19 cellular contexts compared by ENCODE assay signal in genomic region chr6:154538664-154539235, GRCh38.
"Had no signal": no experiment of that assay in that cellular context is flagged by ENCODE, and none has a peak within 500 bp of the region (broad histone marks: within the 10 kb centered on the region; RNA-seq: fewer than 3 reads in every experiment).

No MANE protein-coding gene starts in this region.

- H3K4me3 ChIP-seq: left lung, mucosa of descending colon, tibial nerve had no signal

- H3K27ac Mint-ChIP-seq: activated B cell treated with CpG ODN at 0.5 μM for 24 hours; activated CD4-positive, alpha-beta memory T cell treated with anti-CD3 and anti-CD28 coated beads for 36 hours; activated naive CD8-positive, alpha-beta T cell treated with anti-CD3 and anti-CD28 coated beads for 36 hours; activated T-helper 17 cell treated with anti-CD3 and anti-CD28 coated beads, Interleukin-2, amount 50 U/mL, for 72 hours; naive thymus-derived CD4-positive, alpha-beta T cell; stimulated activated naive CD8-positive, alpha-beta T cell treated with anti-CD3 and anti-CD28 coated beads, Interleukin-15, Interleukin-2, amounts not matched to agents 100 ng/mL and 50 ng/mL, for 24 hours; T-cell had no signal

- H3K27me3 ChIP-seq: dorsolateral prefrontal cortex, left lung, neutrophil, tibial nerve had no signal

- H3K27ac ChIP-seq: left lung, neutrophil had no signal

- H3K4me1 Mint-ChIP-seq: activated B cell treated with CpG ODN at 0.5 μM for 24 hours; activated naive CD8-positive, alpha-beta T cell treated with anti-CD3 and anti-CD28 coated beads for 36 hours; activated T-helper 17 cell treated with anti-CD3 and anti-CD28 coated beads, Interleukin-2, amount 50 U/mL, for 72 hours; naive thymus-derived CD4-positive, alpha-beta T cell; T-cell had no signal

- H3K36me3 Mint-ChIP-seq: activated CD4-positive, alpha-beta memory T cell treated with anti-CD3 and anti-CD28 coated beads for 36 hours; activated naive CD8-positive, alpha-beta T cell treated with anti-CD3 and anti-CD28 coated beads for 36 hours; naive thymus-derived CD4-positive, alpha-beta T cell; T-cell had no signal

- H3K36me3 ChIP-seq: left lung, neutrophil, tibial nerve had no signal

- ATAC-seq: activated T-helper 17 cell treated with anti-CD3 and anti-CD28 coated beads, Interleukin-2, amount 50 U/mL, for 72 hours; left lung; naive thymus-derived CD4-positive, alpha-beta T cell; T-cell had no signal

- H3K9me3 Mint-ChIP-seq: activated B cell treated with CpG ODN at 0.5 μM for 24 hours; activated CD4-positive, alpha-beta memory T cell treated with anti-CD3 and anti-CD28 coated beads for 36 hours; activated naive CD8-positive, alpha-beta T cell treated with anti-CD3 and anti-CD28 coated beads for 36 hours; activated T-helper 17 cell treated with anti-CD3 and anti-CD28 coated beads, Interleukin-2, amount 50 U/mL, for 72 hours; naive thymus-derived CD4-positive, alpha-beta T cell; stimulated activated naive CD8-positive, alpha-beta T cell treated with anti-CD3 and anti-CD28 coated beads, Interleukin-15, Interleukin-2, amounts not matched to agents 100 ng/mL and 50 ng/mL, for 24 hours; T-cell had no signal

- H3K27me3 Mint-ChIP-seq: activated B cell treated with CpG ODN at 0.5 μM for 24 hours; activated CD4-positive, alpha-beta memory T cell treated with anti-CD3 and anti-CD28 coated beads for 36 hours; activated naive CD8-positive, alpha-beta T cell treated with anti-CD3 and anti-CD28 coated beads for 36 hours had no signal

- H3K4me1 ChIP-seq: left lung, tibial nerve had no signal

- H3K9me3 ChIP-seq: left lung, mucosa of descending colon, neutrophil, tibial nerve had no signal

- DNase-seq: activated B cell treated with CpG ODN at 0.5 μM for 24 hours; activated CD4-positive, alpha-beta memory T cell treated with anti-CD3 and anti-CD28 coated beads for 36 hours; activated CD4-positive, alpha-beta T cell treated with anti-CD3 and anti-CD28 coated beads for 4 hours; activated naive CD4-positive, alpha-beta T cell; activated naive CD8-positive, alpha-beta T cell treated with anti-CD3 and anti-CD28 coated beads for 36 hours; activated T-cell treated with anti-CD3 and anti-CD28 coated beads for 4 hours; amniotic stem cell; dorsolateral prefrontal cortex; left lung; mammary epithelial cell; naive thymus-derived CD4-positive, alpha-beta T cell; posterior cingulate gyrus; stimulated activated CD4-positive, alpha-beta T cell treated with anti-CD3 and anti-CD28 coated beads, Interleukin-2, amount 100 ng/mL, for 24 hours; T-cell had no signal

- H3K4me3 Mint-ChIP-seq: activated B cell treated with CpG ODN at 0.5 μM for 24 hours; activated CD4-positive, alpha-beta memory T cell treated with anti-CD3 and anti-CD28 coated beads for 36 hours; activated naive CD8-positive, alpha-beta T cell treated with anti-CD3 and anti-CD28 coated beads for 36 hours; activated T-helper 17 cell treated with anti-CD3 and anti-CD28 coated beads, Interleukin-2, amount 50 U/mL, for 72 hours; naive thymus-derived CD4-positive, alpha-beta T cell; stimulated activated naive CD8-positive, alpha-beta T cell treated with anti-CD3 and anti-CD28 coated beads, Interleukin-15, Interleukin-2, amounts not matched to agents 100 ng/mL and 50 ng/mL, for 24 hours; T-cell had no signal
